Comparison of ENCODE assay signal across 8 cellular contexts in genomic region chr2:46460991-46461715, GRCh38. TPM values are rescaled to one million over a fixed set of nuclear protein-coding genes. Genes with fewer than 3 reads are reported as not detected.
DNase-seq lines count a peak whose midpoint lies in the region; ATAC-seq and TF ChIP-seq lines count a peak whose summit lies in the region.

No MANE protein-coding gene starts in this region.

- H3K9me3 ChIP-seq in heart left ventricle, result no peaks in the 10 kb centered on the region
- no peaks in the 10 kb centered on the region for H3K9me3 ChIP-seq in psoas muscle
- H3K9me3 ChIP-seq in vagina, result no peaks in the 10 kb centered on the region

- H3K4me1 ChIP-seq in heart left ventricle (peaks cover 7 to 40% (median 20%) of the 10 kb centered on the region in 12 donors), psoas muscle (peaks cover 3% of the 10 kb centered on the region), vagina (peaks cover 9% of the 10 kb centered on the region)

- TF ChIP-seq POLR2A in heart left ventricle (IDR thresholded peaks at IDR 0.05), result no peak
- TF ChIP-seq POLR2A in vagina (IDR thresholded peaks at IDR 0.05), result no peak

- intact Hi-C loops in heart left ventricle (cut with DNase I), result loop anchor here in 8 of 10 donors (1.0 to 2.0 kb wide), 8 partner anchors 162 to 468 kb away; no protein-coding TSS in a partner anchor
- intact Hi-C loops in psoas muscle (cut with DNase I), result loop anchor here (2.0 kb wide), 5 partner anchors 190 to 468 kb away; no protein-coding TSS in a partner anchor
- intact Hi-C loops in vagina (cut with DNase I), result no loop called here

- WGBS in heart left ventricle, 4 donors, result 18 to 24% (median 22%) methylated on average over 8 of the region's 8 CpGs
- 17 to 26% (median 20%) methylated on average over 8 of the region's 8 CpGs for WGBS in psoas muscle, 3 donors

- H3K27me3 ChIP-seq in heart left ventricle (no peaks in the 10 kb centered on the region), psoas muscle (ENCODE audit: insufficient read depth in 3 of 3, low read length in 2 of 3) (no peaks in the 10 kb centered on the region), vagina (no peaks in the 10 kb centered on the region)

- TF ChIP-seq CTCF in AG09309 (IDR thresholded peaks at IDR 0.05; ENCODE audit: control insufficient read depth, insufficient read depth, low read depth, low read length, missing control alignments) (peak; percentile 97), heart left ventricle (IDR thresholded peaks at IDR 0.05) (peak; percentile 98 to 100 (median 99)), psoas muscle (IDR thresholded peaks at IDR 0.05) (peak; percentile 98), vagina (IDR thresholded peaks at IDR 0.05) (peak; percentile 95 to 98 (median 97))

- H3K36me3 ChIP-seq in heart left ventricle (no peaks in the 10 kb centered on the region), psoas muscle (ENCODE audit: insufficient read depth in 1 of 2, low read depth in 1 of 2) (no peaks in the 10 kb centered on the region), vagina (no peaks in the 10 kb centered on the region)

- DNase-seq in AG09309 (ENCODE audit: low read depth), result no peak
- peak; percentile 62 for DNase-seq in KG1 (lab: John Stamatoyannopoulos, UW)
- peak; percentile 10 to 62 for DNase-seq in SW 1271 (lab: John Stamatoyannopoulos, UW)
- peak; percentile 45 for DNase-seq in activated naive CD8-positive, alpha-beta T cell treated with anti-CD3 and anti-CD28 coated beads, Interleukin-2, amount 50 U/mL, for 16 hours (ENCODE audit: low read depth, low spot score)
- peak; percentile 69 to 87 (median 78) for DNase-seq in heart left ventricle
- peak; percentile 76 to 85 for DNase-seq in psoas muscle
- no peak for DNase-seq in vagina (ENCODE audit: extremely low spot score in 2 of 2)

- H3K4me3 ChIP-seq in AG09309 (ENCODE audit: control insufficient read depth, low read depth, low read length), result no peak overlapping the region
- no peak overlapping the region for H3K4me3 ChIP-seq in heart left ventricle
- H3K4me3 ChIP-seq in psoas muscle, result no peak overlapping the region
- no peak overlapping the region for H3K4me3 ChIP-seq in vagina

- H3K27ac ChIP-seq in heart left ventricle (peak overlapping the region; percentile 30 to 74 (median 58)), psoas muscle (no peak overlapping the region), vagina (peak overlapping the region; percentile 13)

- ATAC-seq in GM18909 (IDR thresholded peaks at IDR 0.05; ENCODE audit: poor library complexity, unreplicated experiment) (peak; percentile 62), heart left ventricle (peak; percentile 34 to 75 (median 58)), psoas muscle (peak; percentile 65 to 84 (median 73))

RNA-seq across cellular contexts. Expression of gene TMEM247, which starts 18.2 kb away (rescaled TPM):
- not detected for total RNA-seq in heart left ventricle
- not detected for polyA plus RNA-seq in heart left ventricle
- not detected for total RNA-seq in psoas muscle
- not detected for polyA plus RNA-seq in psoas muscle
- total RNA-seq in vagina, result not detected

Comparison
In these comparisons a context has a peak if more than half of its experiments do, and no peak if none do; other contexts are left out.
1. DNase-seq: peak in KG1 (single experiment), SW 1271 (2 of 2), activated naive CD8-positive, alpha-beta T cell treated with anti-CD3 and anti-CD28 coated beads, Interleukin-2, amount 50 U/mL, for 16 hours (single experiment), heart left ventricle (5 of 5) and psoas muscle (2 of 2); none in AG09309 (single experiment) and vagina (0 of 2).
2. Peak in every context shown above with its lines, with median percentiles within 50 percentile points of each other: CTCF ChIP-seq and ATAC-seq.